ENCODE assay signal across 8 cellular contexts in the genomic region with DNA sequence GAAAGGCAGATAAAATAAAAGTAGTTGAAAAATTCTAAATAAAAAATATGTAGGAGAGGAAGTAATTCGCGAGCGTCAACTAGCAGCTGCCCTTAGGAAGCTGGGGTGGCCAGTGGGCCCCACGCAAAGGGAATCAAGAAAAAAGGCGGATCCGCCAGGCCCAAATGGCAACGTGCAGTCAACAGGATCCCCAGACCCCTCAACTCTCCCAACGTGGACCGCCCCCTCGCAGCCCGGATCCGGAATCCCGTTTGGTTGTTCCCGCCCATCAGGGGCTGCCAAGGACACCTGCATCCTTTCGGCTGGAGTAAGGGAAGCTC. TPM values are rescaled to one million over a fixed set of nuclear protein-coding genes. Genes with fewer than 3 reads are reported as not detected.
DNase-seq lines count a peak whose midpoint lies in the region; ATAC-seq and TF ChIP-seq lines count a peak whose summit lies in the region.

No MANE protein-coding gene starts in this region.

- H3K9me3 Mint-ChIP-seq in CD14-positive monocyte: no peaks in the 10 kb centered on the region

- H3K9me2 ChIP-seq in Karpas-422 (replicated peaks; ENCODE audit: insufficient read depth, low read length): no peaks in the 10 kb centered on the region

- peak overlapping the region; percentile 42; the same call in 1 of the 2 replicates for H2AFZ ChIP-seq in Karpas-422 (ENCODE audit: low read length)

- H3K4me3 ChIP-seq in Karpas-422 (ENCODE audit: low read length): peak overlapping the region; percentile 93
- peak overlapping the region; percentile 99 for H3K4me3 ChIP-seq in mucosa of stomach (ENCODE audit: low read length)

- H3K9ac ChIP-seq in Karpas-422 (ENCODE audit: low read length) (peak overlapping the region; percentile 87), mucosa of stomach (ENCODE audit: low read length) (peak overlapping the region; percentile 91)

- TF ChIP-seq CTCF in CD14-positive monocyte (IDR thresholded peaks at IDR 0.05): no peak

- intact Hi-C loops in CD14-positive monocyte (cut with micrococcal nuclease): loop anchor here (2.0 to 10.0 kb wide), 4 partner anchors 40 to 182 kb away; partner anchors contain the start of genes DTD1 (in 2 of the 2), SEC23B (in 1 of the 2) and ZNF133 (in 1 of the 2)

- H3K4me2 ChIP-seq in Karpas-422 (ENCODE audit: low read depth, low read length, poor library complexity, severe bottlenecking): peak overlapping the region; percentile 91

- peaks cover 23% of the 10 kb centered on the region for H3K4me1 ChIP-seq in Karpas-422 (ENCODE audit: low read length)
- peaks cover 3% of the 10 kb centered on the region for H3K4me1 ChIP-seq in mucosa of stomach (ENCODE audit: control insufficient read depth, insufficient read depth, low read length)

- H3K9me3 ChIP-seq in Karpas-422 (ENCODE audit: low read length) (no peaks in the 10 kb centered on the region), mucosa of stomach (ENCODE audit: control insufficient read depth, low read length) (no peaks in the 10 kb centered on the region)

- DNase-seq in CD14-positive monocyte (ENCODE audit: low spot score): no peak
- no peak for DNase-seq in Karpas-422
- DNase-seq in dermis microvascular lymphatic vessel endothelial cell (ENCODE audit: low read depth in 2 of 2): peak; percentile 58 to 83
- DNase-seq in DMS79 treated with DMSO at 0.1 percent for 48 hours (lab: John Stamatoyannopoulos, UW): no peak
- no peak for DNase-seq in activated CD4-positive, alpha-beta T cell treated with anti-CD3 and anti-CD28 coated beads, Interleukin-2, amount 50 U/mL, for 1 hour
- DNase-seq in NCI-H748 treated with DMSO at 0.1 percent for 48 hours (lab: John Stamatoyannopoulos, UW): no peak

- H3K36me3 ChIP-seq in Karpas-422 (ENCODE audit: insufficient read depth, low read length): no peaks in the 10 kb centered on the region; the same call in 1 of the 2 replicates
- no peaks in the 10 kb centered on the region for H3K36me3 ChIP-seq in mucosa of stomach (ENCODE audit: control insufficient read depth, insufficient read depth, low read length)

- H3K36me3 Mint-ChIP-seq in CD14-positive monocyte: peaks cover 13 to 17% of the 10 kb centered on the region in 2 donors

- H3K4me3 Mint-ChIP-seq in CD14-positive monocyte: peak overlapping the region; percentile 97 to 98

- peak overlapping the region in 5 of 7 donors; percentile 95 to 99 (median 97) for H3K27ac Mint-ChIP-seq in CD14-positive monocyte

- H3K27me3 ChIP-seq in Karpas-422 (ENCODE audit: low read length): no peaks in the 10 kb centered on the region
- no peaks in the 10 kb centered on the region for H3K27me3 ChIP-seq in mucosa of stomach (ENCODE audit: control insufficient read depth, insufficient read depth, low read length)

- peaks cover 15% of the 10 kb centered on the region for H3K4me1 Mint-ChIP-seq in CD14-positive monocyte

- ATAC-seq in GM21390 (IDR thresholded peaks at IDR 0.05; ENCODE audit: unreplicated experiment): peak; percentile 34

- H3K79me2 ChIP-seq in Karpas-422 (ENCODE audit: low read length): peaks cover 39% of the 10 kb centered on the region

- no peaks in the 10 kb centered on the region for H4K20me1 ChIP-seq in Karpas-422 (ENCODE audit: insufficient read depth, low read depth, low read length)

- peak overlapping the region; percentile 5; the same call in 1 of the 2 replicates for H3K27ac ChIP-seq in Karpas-422 (ENCODE audit: low read length)

- peaks cover 0 to 2% (median 0%) of the 10 kb centered on the region in 3 donors for H3K27me3 Mint-ChIP-seq in CD14-positive monocyte (ENCODE audit: low read depth in 3 of 3)

RNA-seq across cellular contexts. Expression of gene DZANK1, which starts 0.3 kb away (rescaled TPM):
- polyA plus RNA-seq in CD14-positive monocyte: under 1 TPM; 0.17 to 0.69 TPM
- total RNA-seq in Karpas-422 (2014; rRNA removed; shearing (Covaris generic); ENCODE audit: low replicate concordance): 27.9 and 35.6 TPM in 2 replicates
- 0.26 and 0.38 TPM in 2 replicates for total RNA-seq in dermis microvascular lymphatic vessel endothelial cell

RNA-seq across cellular contexts. Expression of gene POLR3F, which starts 0.7 kb away (rescaled TPM):
- polyA plus RNA-seq in CD14-positive monocyte: 1 to 10 TPM; 4.8 to 6.7 TPM
- total RNA-seq in Karpas-422 (2014; rRNA removed; shearing (Covaris generic); ENCODE audit: low replicate concordance): 22.0 and 31.7 TPM in 2 replicates
- total RNA-seq in dermis microvascular lymphatic vessel endothelial cell: 12.5 and 15.7 TPM in 2 replicates

RNA-seq across cellular contexts. Expression of gene RBBP9, which starts 30.5 kb away (rescaled TPM):
- 1 to 10 TPM; 5.2 to 6.9 TPM for polyA plus RNA-seq in CD14-positive monocyte
- total RNA-seq in Karpas-422 (2014; rRNA removed; shearing (Covaris generic); ENCODE audit: low replicate concordance): 7.9 and 11.2 TPM in 2 replicates
- 9.6 and 10.4 TPM in 2 replicates for total RNA-seq in dermis microvascular lymphatic vessel endothelial cell

RNA-seq across cellular contexts. Expression of gene SEC23B, which starts 41.2 kb away (rescaled TPM):
- 10 to 100 TPM; 68.4 to 88.1 TPM for polyA plus RNA-seq in CD14-positive monocyte
- total RNA-seq in Karpas-422 (2014; rRNA removed; shearing (Covaris generic); ENCODE audit: low replicate concordance): 39.3 and 45.4 TPM in 2 replicates
- total RNA-seq in dermis microvascular lymphatic vessel endothelial cell: 33.5 and 39.4 TPM in 2 replicates

Comparison
In these comparisons a context has a peak if more than half of its experiments do, and no peak if none do; other contexts are left out.
1. DNase-seq: peak in dermis microvascular lymphatic vessel endothelial cell (2 of 2); none in CD14-positive monocyte (single experiment), Karpas-422 (single experiment), DMS79 treated with DMSO at 0.1 percent for 48 hours (single experiment), activated CD4-positive, alpha-beta T cell treated with anti-CD3 and anti-CD28 coated beads, Interleukin-2, amount 50 U/mL, for 1 hour (single experiment) and NCI-H748 treated with DMSO at 0.1 percent for 48 hours (single experiment).
2. RNA of gene DZANK1, which starts 0.3 kb away (total RNA-seq): 27.9 to 35.6 TPM in Karpas-422; 0.26 to 0.38 TPM in dermis microvascular lymphatic vessel endothelial cell; every median in the first group is over 10 times any median in the second.